Comparison of ENCODE assay signal across 1 cellular context in the genomic region with DNA sequence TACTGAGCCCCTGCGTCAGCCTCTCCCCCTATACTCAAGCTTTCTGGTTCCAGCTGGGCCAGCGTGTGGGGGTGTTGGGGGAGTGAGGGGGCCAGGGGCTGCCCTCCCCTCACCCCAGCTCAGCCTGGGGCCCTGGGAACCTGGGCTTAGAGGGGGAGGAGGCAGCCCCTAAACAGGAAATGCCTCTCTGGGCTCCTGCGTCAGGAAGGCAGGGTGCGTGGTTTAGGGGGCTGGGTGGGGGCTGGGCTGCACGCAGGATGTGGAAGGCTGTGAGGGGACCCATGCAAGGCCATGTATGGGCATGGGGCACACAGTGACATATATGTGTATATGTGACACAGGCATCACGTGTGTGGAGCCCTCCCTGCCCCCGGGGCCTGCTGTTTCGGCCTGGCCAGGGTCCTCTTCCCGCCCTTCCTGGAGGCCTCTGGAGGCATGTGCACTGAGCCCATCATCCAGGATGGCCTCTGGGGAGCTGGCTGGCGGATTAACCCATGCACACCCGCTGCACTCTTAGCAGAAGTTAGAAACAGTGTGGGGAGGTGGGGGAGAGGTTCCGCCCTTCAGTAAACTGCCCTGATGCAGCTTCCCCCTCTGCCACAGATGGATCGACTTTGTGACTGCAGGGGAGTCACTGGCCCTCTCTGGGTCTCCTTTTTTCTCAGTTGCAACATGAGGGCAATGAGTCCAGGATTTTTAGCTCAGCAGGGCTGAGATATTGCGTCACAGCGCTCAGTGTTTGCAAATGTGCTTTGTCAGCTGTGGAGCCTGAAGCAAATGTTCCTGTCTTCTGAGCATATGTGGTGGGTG.
TF ChIP-seq lines count a peak whose summit lies in the region.

No MANE protein-coding gene starts in this region.

TF ChIP-seq in HepG2, 621 proteins besides CTCF, POLR2A, EP300 and RAD21 (continued from another document and continues in another):
- TF ChIP-seq, protein P1, sequence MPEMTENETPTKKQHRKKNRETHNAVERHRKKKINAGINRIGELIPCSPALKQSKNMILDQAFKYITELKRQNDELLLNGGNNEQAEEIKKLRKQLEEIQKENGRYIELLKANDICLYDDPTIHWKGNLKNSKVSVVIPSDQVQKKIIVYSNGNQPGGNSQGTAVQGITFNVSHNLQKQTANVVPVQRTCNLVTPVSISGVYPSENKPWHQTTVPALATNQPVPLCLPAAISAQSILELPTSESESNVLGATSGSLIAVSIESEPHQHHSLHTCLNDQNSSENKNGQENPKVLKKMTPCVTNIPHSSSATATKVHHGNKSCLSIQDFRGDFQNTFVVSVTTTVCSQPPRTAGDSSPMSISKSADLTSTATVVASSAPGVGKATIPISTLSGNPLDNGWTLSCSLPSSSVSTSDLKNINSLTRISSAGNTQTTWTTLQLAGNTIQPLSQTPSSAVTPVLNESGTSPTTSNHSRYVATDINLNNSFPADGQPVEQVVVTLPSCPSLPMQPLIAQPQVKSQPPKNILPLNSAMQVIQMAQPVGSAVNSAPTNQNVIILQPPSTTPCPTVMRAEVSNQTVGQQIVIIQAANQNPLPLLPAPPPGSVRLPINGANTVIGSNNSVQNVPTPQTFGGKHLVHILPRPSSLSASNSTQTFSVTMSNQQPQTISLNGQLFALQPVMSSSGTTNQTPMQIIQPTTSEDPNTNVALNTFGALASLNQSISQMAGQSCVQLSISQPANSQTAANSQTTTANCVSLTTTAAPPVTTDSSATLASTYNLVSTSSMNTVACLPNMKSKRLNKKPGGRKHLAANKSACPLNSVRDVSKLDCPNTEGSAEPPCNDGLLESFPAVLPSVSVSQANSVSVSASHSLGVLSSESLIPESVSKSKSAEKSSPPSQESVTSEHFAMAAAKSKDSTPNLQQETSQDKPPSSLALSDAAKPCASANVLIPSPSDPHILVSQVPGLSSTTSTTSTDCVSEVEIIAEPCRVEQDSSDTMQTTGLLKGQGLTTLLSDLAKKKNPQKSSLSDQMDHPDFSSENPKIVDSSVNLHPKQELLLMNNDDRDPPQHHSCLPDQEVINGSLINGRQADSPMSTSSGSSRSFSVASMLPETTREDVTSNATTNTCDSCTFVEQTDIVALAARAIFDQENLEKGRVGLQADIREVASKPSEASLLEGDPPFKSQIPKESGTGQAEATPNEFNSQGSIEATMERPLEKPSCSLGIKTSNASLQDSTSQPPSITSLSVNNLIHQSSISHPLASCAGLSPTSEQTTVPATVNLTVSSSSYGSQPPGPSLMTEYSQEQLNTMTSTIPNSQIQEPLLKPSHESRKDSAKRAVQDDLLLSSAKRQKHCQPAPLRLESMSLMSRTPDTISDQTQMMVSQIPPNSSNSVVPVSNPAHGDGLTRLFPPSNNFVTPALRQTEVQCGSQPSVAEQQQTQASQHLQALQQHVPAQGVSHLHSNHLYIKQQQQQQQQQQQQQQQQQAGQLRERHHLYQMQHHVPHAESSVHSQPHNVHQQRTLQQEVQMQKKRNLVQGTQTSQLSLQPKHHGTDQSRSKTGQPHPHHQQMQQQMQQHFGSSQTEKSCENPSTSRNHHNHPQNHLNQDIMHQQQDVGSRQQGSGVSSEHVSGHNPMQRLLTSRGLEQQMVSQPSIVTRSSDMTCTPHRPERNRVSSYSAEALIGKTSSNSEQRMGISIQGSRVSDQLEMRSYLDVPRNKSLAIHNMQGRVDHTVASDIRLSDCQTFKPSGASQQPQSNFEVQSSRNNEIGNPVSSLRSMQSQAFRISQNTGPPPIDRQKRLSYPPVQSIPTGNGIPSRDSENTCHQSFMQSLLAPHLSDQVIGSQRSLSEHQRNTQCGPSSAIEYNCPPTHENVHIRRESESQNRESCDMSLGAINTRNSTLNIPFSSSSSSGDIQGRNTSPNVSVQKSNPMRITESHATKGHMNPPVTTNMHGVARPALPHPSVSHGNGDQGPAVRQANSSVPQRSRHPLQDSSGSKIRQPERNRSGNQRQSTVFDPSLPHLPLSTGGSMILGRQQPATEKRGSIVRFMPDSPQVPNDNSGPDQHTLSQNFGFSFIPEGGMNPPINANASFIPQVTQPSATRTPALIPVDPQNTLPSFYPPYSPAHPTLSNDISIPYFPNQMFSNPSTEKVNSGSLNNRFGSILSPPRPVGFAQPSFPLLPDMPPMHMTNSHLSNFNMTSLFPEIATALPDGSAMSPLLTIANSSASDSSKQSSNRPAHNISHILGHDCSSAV (CRISPR knock-in tag; IDR thresholded peaks at IDR 0.05; ENCODE audit: borderline replicate concordance) = no peak
- TF ChIP-seq, protein P2, sequence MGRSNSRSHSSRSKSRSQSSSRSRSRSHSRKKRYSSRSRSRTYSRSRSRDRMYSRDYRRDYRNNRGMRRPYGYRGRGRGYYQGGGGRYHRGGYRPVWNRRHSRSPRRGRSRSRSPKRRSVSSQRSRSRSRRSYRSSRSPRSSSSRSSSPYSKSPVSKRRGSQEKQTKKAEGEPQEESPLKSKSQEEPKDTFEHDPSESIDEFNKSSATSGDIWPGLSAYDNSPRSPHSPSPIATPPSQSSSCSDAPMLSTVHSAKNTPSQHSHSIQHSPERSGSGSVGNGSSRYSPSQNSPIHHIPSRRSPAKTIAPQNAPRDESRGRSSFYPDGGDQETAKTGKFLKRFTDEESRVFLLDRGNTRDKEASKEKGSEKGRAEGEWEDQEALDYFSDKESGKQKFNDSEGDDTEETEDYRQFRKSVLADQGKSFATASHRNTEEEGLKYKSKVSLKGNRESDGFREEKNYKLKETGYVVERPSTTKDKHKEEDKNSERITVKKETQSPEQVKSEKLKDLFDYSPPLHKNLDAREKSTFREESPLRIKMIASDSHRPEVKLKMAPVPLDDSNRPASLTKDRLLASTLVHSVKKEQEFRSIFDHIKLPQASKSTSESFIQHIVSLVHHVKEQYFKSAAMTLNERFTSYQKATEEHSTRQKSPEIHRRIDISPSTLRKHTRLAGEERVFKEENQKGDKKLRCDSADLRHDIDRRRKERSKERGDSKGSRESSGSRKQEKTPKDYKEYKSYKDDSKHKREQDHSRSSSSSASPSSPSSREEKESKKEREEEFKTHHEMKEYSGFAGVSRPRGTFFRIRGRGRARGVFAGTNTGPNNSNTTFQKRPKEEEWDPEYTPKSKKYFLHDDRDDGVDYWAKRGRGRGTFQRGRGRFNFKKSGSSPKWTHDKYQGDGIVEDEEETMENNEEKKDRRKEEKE (IDR thresholded peaks at IDR 0.05) = no peak
- TF ChIP-seq HOXA7 (CRISPR knock-in tag; IDR thresholded peaks at IDR 0.05) (no peak), SMC3 (IDR thresholded peaks at IDR 0.05; ENCODE audit: low read length) (peak; percentile 28; the same call in 1 of the 2 replicates), CCDC6 (CRISPR knock-in tag; IDR thresholded peaks at IDR 0.05) (no peak), KMT2A (CRISPR knock-in tag; IDR thresholded peaks at IDR 0.05) (no peak), TBP (CRISPR knock-in tag; IDR thresholded peaks at IDR 0.05) (no peak), SIN3B (IDR thresholded peaks at IDR 0.05; ENCODE audit: low read length) (no peak), ZSCAN30 (CRISPR knock-in tag; IDR thresholded peaks at IDR 0.05) (no peak), MAZ (IDR thresholded peaks at IDR 0.05; ENCODE audit: borderline replicate concordance, low read depth, low read length) (no peak), MAZ (CRISPR knock-in tag; IDR thresholded peaks at IDR 0.05; ENCODE audit: low read depth) (no peak), RFX3 (CRISPR knock-in tag; IDR thresholded peaks at IDR 0.05) (no peak), ATRX (CRISPR knock-in tag; IDR thresholded peaks at IDR 0.05; ENCODE audit: borderline replicate concordance) (no peak), ELF4 (CRISPR knock-in tag; IDR thresholded peaks at IDR 0.05; ENCODE audit: borderline replicate concordance) (no peak), AKAP8 (CRISPR knock-in tag; IDR thresholded peaks at IDR 0.05) (no peak), ETV6 (CRISPR knock-in tag; conservative IDR thresholded peaks at IDR 0.05) (no peak), ZNF33B (CRISPR knock-in tag; IDR thresholded peaks at IDR 0.05) (no peak), ELF1 (CRISPR knock-in tag; IDR thresholded peaks at IDR 0.05) (no peak)
- TF ChIP-seq, protein P3, sequence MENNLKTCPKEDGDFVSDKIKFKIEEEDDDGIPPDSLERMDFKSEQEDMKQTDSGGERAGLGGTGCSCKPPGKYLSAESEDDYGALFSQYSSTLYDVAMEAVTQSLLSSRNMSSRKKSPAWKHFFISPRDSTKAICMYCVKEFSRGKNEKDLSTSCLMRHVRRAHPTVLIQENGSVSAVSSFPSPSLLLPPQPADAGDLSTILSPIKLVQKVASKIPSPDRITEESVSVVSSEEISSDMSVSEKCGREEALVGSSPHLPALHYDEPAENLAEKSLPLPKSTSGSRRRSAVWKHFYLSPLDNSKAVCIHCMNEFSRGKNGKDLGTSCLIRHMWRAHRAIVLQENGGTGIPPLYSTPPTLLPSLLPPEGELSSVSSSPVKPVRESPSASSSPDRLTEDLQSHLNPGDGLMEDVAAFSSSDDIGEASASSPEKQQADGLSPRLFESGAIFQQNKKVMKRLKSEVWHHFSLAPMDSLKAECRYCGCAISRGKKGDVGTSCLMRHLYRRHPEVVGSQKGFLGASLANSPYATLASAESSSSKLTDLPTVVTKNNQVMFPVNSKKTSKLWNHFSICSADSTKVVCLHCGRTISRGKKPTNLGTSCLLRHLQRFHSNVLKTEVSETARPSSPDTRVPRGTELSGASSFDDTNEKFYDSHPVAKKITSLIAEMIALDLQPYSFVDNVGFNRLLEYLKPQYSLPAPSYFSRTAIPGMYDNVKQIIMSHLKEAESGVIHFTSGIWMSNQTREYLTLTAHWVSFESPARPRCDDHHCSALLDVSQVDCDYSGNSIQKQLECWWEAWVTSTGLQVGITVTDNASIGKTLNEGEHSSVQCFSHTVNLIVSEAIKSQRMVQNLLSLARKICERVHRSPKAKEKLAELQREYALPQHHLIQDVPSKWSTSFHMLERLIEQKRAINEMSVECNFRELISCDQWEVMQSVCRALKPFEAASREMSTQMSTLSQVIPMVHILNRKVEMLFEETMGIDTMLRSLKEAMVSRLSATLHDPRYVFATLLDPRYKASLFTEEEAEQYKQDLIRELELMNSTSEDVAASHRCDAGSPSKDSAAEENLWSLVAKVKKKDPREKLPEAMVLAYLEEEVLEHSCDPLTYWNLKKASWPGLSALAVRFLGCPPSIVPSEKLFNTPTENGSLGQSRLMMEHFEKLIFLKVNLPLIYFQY (CRISPR knock-in tag; IDR thresholded peaks at IDR 0.05; ENCODE audit: borderline replicate concordance) = no peak
- TF ChIP-seq, protein P4, sequence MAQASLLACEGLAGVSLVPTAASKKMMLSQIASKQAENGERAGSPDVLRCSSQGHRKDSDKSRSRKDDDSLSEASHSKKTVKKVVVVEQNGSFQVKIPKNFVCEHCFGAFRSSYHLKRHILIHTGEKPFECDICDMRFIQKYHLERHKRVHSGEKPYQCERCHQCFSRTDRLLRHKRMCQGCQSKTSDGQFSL (CRISPR knock-in tag; IDR thresholded peaks at IDR 0.05) = no peak
- TF ChIP-seq, protein P5, sequence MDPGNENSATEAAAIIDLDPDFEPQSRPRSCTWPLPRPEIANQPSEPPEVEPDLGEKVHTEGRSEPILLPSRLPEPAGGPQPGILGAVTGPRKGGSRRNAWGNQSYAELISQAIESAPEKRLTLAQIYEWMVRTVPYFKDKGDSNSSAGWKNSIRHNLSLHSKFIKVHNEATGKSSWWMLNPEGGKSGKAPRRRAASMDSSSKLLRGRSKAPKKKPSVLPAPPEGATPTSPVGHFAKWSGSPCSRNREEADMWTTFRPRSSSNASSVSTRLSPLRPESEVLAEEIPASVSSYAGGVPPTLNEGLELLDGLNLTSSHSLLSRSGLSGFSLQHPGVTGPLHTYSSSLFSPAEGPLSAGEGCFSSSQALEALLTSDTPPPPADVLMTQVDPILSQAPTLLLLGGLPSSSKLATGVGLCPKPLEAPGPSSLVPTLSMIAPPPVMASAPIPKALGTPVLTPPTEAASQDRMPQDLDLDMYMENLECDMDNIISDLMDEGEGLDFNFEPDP (CRISPR knock-in tag; conservative IDR thresholded peaks at IDR 0.05) = no peak
- TF ChIP-seq, protein P6, sequence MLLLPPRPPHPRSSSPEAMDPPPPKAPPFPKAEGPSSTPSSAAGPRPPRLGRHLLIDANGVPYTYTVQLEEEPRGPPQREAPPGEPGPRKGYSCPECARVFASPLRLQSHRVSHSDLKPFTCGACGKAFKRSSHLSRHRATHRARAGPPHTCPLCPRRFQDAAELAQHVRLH (CRISPR knock-in tag; IDR thresholded peaks at IDR 0.05; ENCODE audit: borderline replicate concordance, low read depth) = no peak
- TF ChIP-seq, protein P7, sequence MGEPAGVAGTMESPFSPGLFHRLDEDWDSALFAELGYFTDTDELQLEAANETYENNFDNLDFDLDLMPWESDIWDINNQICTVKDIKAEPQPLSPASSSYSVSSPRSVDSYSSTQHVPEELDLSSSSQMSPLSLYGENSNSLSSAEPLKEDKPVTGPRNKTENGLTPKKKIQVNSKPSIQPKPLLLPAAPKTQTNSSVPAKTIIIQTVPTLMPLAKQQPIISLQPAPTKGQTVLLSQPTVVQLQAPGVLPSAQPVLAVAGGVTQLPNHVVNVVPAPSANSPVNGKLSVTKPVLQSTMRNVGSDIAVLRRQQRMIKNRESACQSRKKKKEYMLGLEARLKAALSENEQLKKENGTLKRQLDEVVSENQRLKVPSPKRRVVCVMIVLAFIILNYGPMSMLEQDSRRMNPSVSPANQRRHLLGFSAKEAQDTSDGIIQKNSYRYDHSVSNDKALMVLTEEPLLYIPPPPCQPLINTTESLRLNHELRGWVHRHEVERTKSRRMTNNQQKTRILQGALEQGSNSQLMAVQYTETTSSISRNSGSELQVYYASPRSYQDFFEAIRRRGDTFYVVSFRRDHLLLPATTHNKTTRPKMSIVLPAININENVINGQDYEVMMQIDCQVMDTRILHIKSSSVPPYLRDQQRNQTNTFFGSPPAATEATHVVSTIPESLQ (CRISPR knock-in tag; conservative IDR thresholded peaks at IDR 0.05) = no peak
- TF ChIP-seq, protein P8, sequence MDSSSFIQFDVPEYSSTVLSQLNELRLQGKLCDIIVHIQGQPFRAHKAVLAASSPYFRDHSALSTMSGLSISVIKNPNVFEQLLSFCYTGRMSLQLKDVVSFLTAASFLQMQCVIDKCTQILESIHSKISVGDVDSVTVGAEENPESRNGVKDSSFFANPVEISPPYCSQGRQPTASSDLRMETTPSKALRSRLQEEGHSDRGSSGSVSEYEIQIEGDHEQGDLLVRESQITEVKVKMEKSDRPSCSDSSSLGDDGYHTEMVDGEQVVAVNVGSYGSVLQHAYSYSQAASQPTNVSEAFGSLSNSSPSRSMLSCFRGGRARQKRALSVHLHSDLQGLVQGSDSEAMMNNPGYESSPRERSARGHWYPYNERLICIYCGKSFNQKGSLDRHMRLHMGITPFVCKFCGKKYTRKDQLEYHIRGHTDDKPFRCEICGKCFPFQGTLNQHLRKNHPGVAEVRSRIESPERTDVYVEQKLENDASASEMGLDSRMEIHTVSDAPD (CRISPR knock-in tag; IDR thresholded peaks at IDR 0.05) = no peak
- TF ChIP-seq, protein P9, sequence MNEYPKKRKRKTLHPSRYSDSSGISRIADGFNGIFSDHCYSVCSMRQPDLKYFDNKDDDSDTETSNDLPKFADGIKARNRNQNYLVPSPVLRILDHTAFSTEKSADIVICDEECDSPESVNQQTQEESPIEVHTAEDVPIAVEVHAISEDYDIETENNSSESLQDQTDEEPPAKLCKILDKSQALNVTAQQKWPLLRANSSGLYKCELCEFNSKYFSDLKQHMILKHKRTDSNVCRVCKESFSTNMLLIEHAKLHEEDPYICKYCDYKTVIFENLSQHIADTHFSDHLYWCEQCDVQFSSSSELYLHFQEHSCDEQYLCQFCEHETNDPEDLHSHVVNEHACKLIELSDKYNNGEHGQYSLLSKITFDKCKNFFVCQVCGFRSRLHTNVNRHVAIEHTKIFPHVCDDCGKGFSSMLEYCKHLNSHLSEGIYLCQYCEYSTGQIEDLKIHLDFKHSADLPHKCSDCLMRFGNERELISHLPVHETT (CRISPR knock-in tag; conservative IDR thresholded peaks at IDR 0.05) = no peak
- TF ChIP-seq, protein P10, sequence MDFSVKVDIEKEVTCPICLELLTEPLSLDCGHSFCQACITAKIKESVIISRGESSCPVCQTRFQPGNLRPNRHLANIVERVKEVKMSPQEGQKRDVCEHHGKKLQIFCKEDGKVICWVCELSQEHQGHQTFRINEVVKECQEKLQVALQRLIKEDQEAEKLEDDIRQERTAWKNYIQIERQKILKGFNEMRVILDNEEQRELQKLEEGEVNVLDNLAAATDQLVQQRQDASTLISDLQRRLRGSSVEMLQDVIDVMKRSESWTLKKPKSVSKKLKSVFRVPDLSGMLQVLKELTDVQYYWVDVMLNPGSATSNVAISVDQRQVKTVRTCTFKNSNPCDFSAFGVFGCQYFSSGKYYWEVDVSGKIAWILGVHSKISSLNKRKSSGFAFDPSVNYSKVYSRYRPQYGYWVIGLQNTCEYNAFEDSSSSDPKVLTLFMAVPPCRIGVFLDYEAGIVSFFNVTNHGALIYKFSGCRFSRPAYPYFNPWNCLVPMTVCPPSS (IDR thresholded peaks at IDR 0.05) = no peak
